19 cellular contexts compared by ENCODE assay signal in the genomic region with DNA sequence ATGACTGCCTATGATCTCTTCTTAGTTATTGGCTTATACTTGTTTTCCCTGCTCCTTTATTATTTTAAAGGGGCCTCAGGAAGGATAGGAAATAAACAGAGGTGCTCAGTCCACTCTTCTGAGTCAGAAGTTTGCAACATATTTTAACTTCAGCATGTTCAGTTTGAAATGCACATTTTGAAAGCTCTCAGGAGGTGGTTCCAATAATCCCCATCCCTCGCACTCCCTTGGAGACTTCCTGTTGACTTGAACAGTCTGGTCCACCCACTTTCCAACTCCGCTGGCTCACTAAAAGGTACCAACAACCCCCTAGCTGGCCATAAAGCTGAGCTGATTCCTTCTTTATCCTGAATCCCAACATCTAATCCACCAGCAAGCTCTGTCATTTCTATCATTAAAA.
"Had no signal": no experiment of that assay in that cellular context is flagged by ENCODE, and none has a peak within 500 bp of the region (broad histone marks: within the 10 kb centered on the region; RNA-seq: fewer than 3 reads in every experiment).

No MANE protein-coding gene starts in this region.

- H3K27me3 ChIP-seq: gastroesophageal sphincter, neural progenitor cell, ovary, transverse colon had no signal

- H3K4me3 ChIP-seq: adrenal gland, coronary artery, gastroesophageal sphincter, neural progenitor cell, ovary, transverse colon had no signal

- H3K36me3 ChIP-seq: adrenal gland, gastroesophageal sphincter, neural progenitor cell, ovary, transverse colon had no signal

- H3K27ac ChIP-seq: adrenal gland, coronary artery, gastroesophageal sphincter, neural progenitor cell, ovary, transverse colon had no signal

- ATAC-seq: activated CD8-positive, alpha-beta memory T cell treated with anti-CD3 and anti-CD28 coated beads, Interleukin-2, amount 10 ng/mL, durations not matched to agents 7 days and 5 days; gastroesophageal sphincter; stimulated activated naive B cell treated with anti-CD40 and anti-IgM and Interleukin-4, amounts not matched to agents 10 μg/mL and 1 μg/mL and 100 μg/mL, for 72 hours had no signal

- H3K9me3 ChIP-seq: adrenal gland, gastroesophageal sphincter, ovary, transverse colon had no signal

- H3K4me2 ChIP-seq: neural progenitor cell had no signal

- H2AFZ ChIP-seq: neural progenitor cell had no signal

- H3K4me1 ChIP-seq: adrenal gland, gastroesophageal sphincter, neural progenitor cell, transverse colon had no signal

- H3K9ac ChIP-seq: neural progenitor cell had no signal

- DNase-seq: activated CD4-positive, alpha-beta T cell treated with anti-CD3 and anti-CD28 coated beads, Interleukin-2, amount 50 U/mL, for 48 hours; activated CD8-positive, alpha-beta memory T cell treated with anti-CD3 and anti-CD28 coated beads, Interleukin-2, amount 10 ng/mL, durations not matched to agents 7 days and 5 days; activated naive CD4-positive, alpha-beta T cell treated with anti-CD3 and anti-CD28 coated beads, Interleukin-2, amount 50 U/mL, for 16 hours; activated T-cell treated with anti-CD3 and anti-CD28 coated beads, Interleukin-2, amount 50 U/mL, for 1 hour; adrenal gland; caudate nucleus; effector CD4-positive, alpha-beta T cell; islet precursor cell; naive B cell; ovary; stimulated activated CD4-positive, alpha-beta T cell treated with anti-CD3 and anti-CD28 coated beads, Interleukin-15, amount 100 ng/mL, for 24 hours; stimulated activated CD4-positive, alpha-beta T cell treated with anti-CD3 and anti-CD28 coated beads, Interleukin-4, amount 100 ng/mL, for 1 hour; stimulated activated naive B cell treated with anti-CD40 and anti-IgM and Interleukin-4, amounts not matched to agents 10 μg/mL and 1 μg/mL and 100 μg/mL, for 72 hours; T-helper 1 cell; T1000; transverse colon had no signal
